ENCODE assay signal across 24 cellular contexts in the genomic region with DNA sequence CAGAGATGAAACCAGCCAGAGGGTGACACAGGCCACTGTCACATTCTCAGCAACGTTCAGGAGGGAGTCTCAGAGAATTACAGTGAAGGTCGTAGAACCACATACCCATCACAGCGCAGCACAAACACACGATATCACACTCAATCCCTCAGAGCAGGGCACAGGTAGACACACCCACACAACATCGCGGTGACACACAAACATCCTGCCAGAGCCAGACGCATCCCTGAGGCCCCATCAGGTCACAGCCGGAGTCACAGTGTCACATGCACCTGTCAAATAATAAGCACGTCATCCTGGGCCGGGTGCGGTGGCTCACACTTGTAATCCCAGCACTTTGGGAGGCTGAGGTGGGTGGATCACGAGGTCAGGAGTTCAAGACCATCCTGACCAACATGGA. TPM values are rescaled to one million over a fixed set of nuclear protein-coding genes. Genes with fewer than 3 reads are reported as not detected.
DNase-seq lines count a peak whose midpoint lies in the region; ATAC-seq, FAIRE-seq and TF ChIP-seq lines count a peak whose summit lies in the region.
"Had no signal": no experiment of that assay in that cellular context is flagged by ENCODE, and none has a peak within 500 bp of the region (broad histone marks: within the 10 kb centered on the region; RNA-seq: fewer than 3 reads in every experiment).

No MANE protein-coding gene starts in this region.

- intact Hi-C loops in activated T-helper 1 cell treated with anti-CD3 and anti-CD28 coated beads, Interleukin-12 subunit alpha, Interleukin-12 subunit beta, Interleukin-2, Interleukin-4 antibody, amounts not matched to agents 30 ng/mL and 10 ng/mL and 1 ng/mL, durations not matched to agents 14 hours and 24 hours and 36 hours (cut with micrococcal nuclease), result no loop called here
- intact Hi-C loops in ascending aorta (cut with DNase I), result no loop called here

- H3K4me1 Mint-ChIP-seq in CD4-positive, CD25-positive, alpha-beta regulatory T cell, result peaks cover 0 to 4% (median 1%) of the 10 kb centered on the region in 4 donors
- H3K4me1 Mint-ChIP-seq in activated T-helper 1 cell treated with anti-CD3 and anti-CD28 coated beads, Interleukin-12 subunit alpha, Interleukin-12 subunit beta, Interleukin-2, Interleukin-4 antibody, amounts not matched to agents 30 ng/mL and 10 ng/mL and 1 ng/mL, durations not matched to agents 14 hours and 24 hours and 36 hours (ENCODE audit: low read depth), result no peaks in the 10 kb centered on the region
- H3K4me1 Mint-ChIP-seq: activated B cell treated with CpG ODN at 0.5 μM for 24 hours, natural killer cell had no signal

- peaks cover 18% of the 10 kb centered on the region for H3K27me3 Mint-ChIP-seq in CD4-positive, CD25-positive, alpha-beta regulatory T cell
- peaks cover 6% of the 10 kb centered on the region for H3K27me3 Mint-ChIP-seq in activated T-helper 1 cell treated with anti-CD3 and anti-CD28 coated beads, Interleukin-12 subunit alpha, Interleukin-12 subunit beta, Interleukin-2, Interleukin-4 antibody, amounts not matched to agents 30 ng/mL and 10 ng/mL and 1 ng/mL, durations not matched to agents 14 hours and 24 hours and 36 hours (ENCODE audit: insufficient read depth)

- H3K36me3 Mint-ChIP-seq in CD4-positive, CD25-positive, alpha-beta regulatory T cell, result no peaks in the 10 kb centered on the region
- H3K36me3 Mint-ChIP-seq in activated T-helper 1 cell treated with anti-CD3 and anti-CD28 coated beads, Interleukin-12 subunit alpha, Interleukin-12 subunit beta, Interleukin-2, Interleukin-4 antibody, amounts not matched to agents 30 ng/mL and 10 ng/mL and 1 ng/mL, durations not matched to agents 14 hours and 24 hours and 36 hours (ENCODE audit: low read depth), result no peaks in the 10 kb centered on the region
- H3K36me3 Mint-ChIP-seq: activated naive CD4-positive, alpha-beta T cell treated with anti-CD3 and anti-CD28 coated beads, Interleukin-2, amount 50 U/mL, for 72 hours; natural killer cell had no signal

- FAIRE-seq in GM12891 (lab: Jason Lieb, UNC), result no peak
- FAIRE-seq: kidney, urothelium cell line had no signal

- no peaks in the 10 kb centered on the region for H3K27me3 ChIP-seq in CD4-positive, CD25-positive, alpha-beta regulatory T cell (ENCODE audit: control insufficient read depth, insufficient read depth, low read length)
- no peaks in the 10 kb centered on the region for H3K27me3 ChIP-seq in ascending aorta
- H3K27me3 ChIP-seq: hepatocyte had no signal

- peak in 2 of 3 donors; percentile 34 to 43 for DNase-seq in CD4-positive, CD25-positive, alpha-beta regulatory T cell
- DNase-seq in GM12891 (ENCODE audit: insufficient read length, low spot score), result peak; percentile 7
- peak; percentile 49 for DNase-seq in ecto neural progenitor cell (ENCODE audit: low spot score)
- no peak for DNase-seq in SHP77 treated with DMSO at 0.1 percent for 48 hours (lab: John Stamatoyannopoulos, UW)
- no peak for DNase-seq in activated T-helper 1 cell treated with anti-CD3 and anti-CD28 coated beads, Interleukin-12 subunit alpha, Interleukin-12 subunit beta, Interleukin-2, Interleukin-4 antibody, amounts not matched to agents 30 ng/mL and 10 ng/mL and 1 ng/mL, durations not matched to agents 14 hours and 24 hours and 36 hours (ENCODE audit: low spot score)
- DNase-seq in ascending aorta (ENCODE audit: low spot score in 2 of 2), result no peak
- DNase-seq: activated B cell treated with CpG ODN at 0.5 μM for 24 hours; COR-L47; EL; GOT3; kidney; mesenchymal stem cell; natural killer cell; NCI-H1436; NCI-H526; SHP77; stimulated activated CD4-positive, alpha-beta T cell treated with anti-CD3 and anti-CD28 coated beads, Interleukin-4, amount 100 ng/mL, for 1 hour had no signal

- TF ChIP-seq CTCF in ascending aorta (IDR thresholded peaks at IDR 0.05), result no peak

- no peak for TF ChIP-seq POLR2A in GM12891 (IDR thresholded peaks at IDR 0.05; ENCODE audit: low read depth, low read length)

- peak overlapping the region in 1 of 3 donors; percentile 64 for H3K27ac Mint-ChIP-seq in CD4-positive, CD25-positive, alpha-beta regulatory T cell
- H3K27ac Mint-ChIP-seq in activated T-helper 1 cell treated with anti-CD3 and anti-CD28 coated beads, Interleukin-12 subunit alpha, Interleukin-12 subunit beta, Interleukin-2, Interleukin-4 antibody, amounts not matched to agents 30 ng/mL and 10 ng/mL and 1 ng/mL, durations not matched to agents 14 hours and 24 hours and 36 hours, result no peak overlapping the region
- H3K27ac Mint-ChIP-seq: activated B cell treated with CpG ODN at 0.5 μM for 24 hours; activated naive CD4-positive, alpha-beta T cell treated with anti-CD3 and anti-CD28 coated beads, Interleukin-2, amount 50 U/mL, for 72 hours; natural killer cell had no signal

- no peaks in the 10 kb centered on the region for H3K4me1 ChIP-seq in CD4-positive, CD25-positive, alpha-beta regulatory T cell (ENCODE audit: control insufficient read depth, insufficient read depth, low read length, poor library complexity, severe bottlenecking)
- no peaks in the 10 kb centered on the region for H3K4me1 ChIP-seq in ascending aorta

- no peaks in the 10 kb centered on the region for H3K36me3 ChIP-seq in CD4-positive, CD25-positive, alpha-beta regulatory T cell (ENCODE audit: control insufficient read depth, insufficient read depth, low read length)
- H3K36me3 ChIP-seq in ascending aorta, result no peaks in the 10 kb centered on the region

- H3K4me3 ChIP-seq in CD4-positive, CD25-positive, alpha-beta regulatory T cell (ENCODE audit: low read depth, low read length), result no peak overlapping the region
- H3K4me3 ChIP-seq in ascending aorta, result no peak overlapping the region
- H3K4me3 ChIP-seq: hepatocyte had no signal

- H3K4me3 Mint-ChIP-seq in CD4-positive, CD25-positive, alpha-beta regulatory T cell, result peak overlapping the region in 1 of 4 donors; percentile 22
- no peak overlapping the region for H3K4me3 Mint-ChIP-seq in activated T-helper 1 cell treated with anti-CD3 and anti-CD28 coated beads, Interleukin-12 subunit alpha, Interleukin-12 subunit beta, Interleukin-2, Interleukin-4 antibody, amounts not matched to agents 30 ng/mL and 10 ng/mL and 1 ng/mL, durations not matched to agents 14 hours and 24 hours and 36 hours
- H3K4me3 Mint-ChIP-seq: activated B cell treated with CpG ODN at 0.5 μM for 24 hours, natural killer cell had no signal

- no peaks in the 10 kb centered on the region for H3K9me3 Mint-ChIP-seq in CD4-positive, CD25-positive, alpha-beta regulatory T cell
- H3K9me3 Mint-ChIP-seq in activated T-helper 1 cell treated with anti-CD3 and anti-CD28 coated beads, Interleukin-12 subunit alpha, Interleukin-12 subunit beta, Interleukin-2, Interleukin-4 antibody, amounts not matched to agents 30 ng/mL and 10 ng/mL and 1 ng/mL, durations not matched to agents 14 hours and 24 hours and 36 hours, result no peaks in the 10 kb centered on the region
- H3K9me3 Mint-ChIP-seq: activated B cell treated with CpG ODN at 0.5 μM for 24 hours; activated naive CD4-positive, alpha-beta T cell treated with anti-CD3 and anti-CD28 coated beads, Interleukin-2, amount 50 U/mL, for 72 hours; natural killer cell had no signal

- ATAC-seq in CD4-positive, CD25-positive, alpha-beta regulatory T cell (ENCODE audit: low read depth in 2 of 2), result peak; percentile 40 to 76
- ATAC-seq: natural killer cell had no signal

- no peak overlapping the region for H3K27ac ChIP-seq in CD4-positive, CD25-positive, alpha-beta regulatory T cell (ENCODE audit: insufficient read depth, low read length, poor library complexity, severe bottlenecking)
- no peak overlapping the region for H3K27ac ChIP-seq in ascending aorta
- H3K27ac ChIP-seq: hepatocyte had no signal

- H3K9me3 ChIP-seq in CD4-positive, CD25-positive, alpha-beta regulatory T cell (ENCODE audit: control insufficient read depth in 2 of 2, low read length in 2 of 2), result no peaks in the 10 kb centered on the region
- no peaks in the 10 kb centered on the region for H3K9me3 ChIP-seq in ascending aorta

TF ChIP-seq in GM12891, 5 proteins besides CTCF, POLR2A, EP300 and RAD21 (continues in another document):
- no peak for TF ChIP-seq SPI1 (IDR thresholded peaks at IDR 0.05; ENCODE audit: low read depth, low read length)

RNA-seq across cellular contexts. Expression of a gene that starts 17.5 kb away (rescaled TPM):
- not detected for total RNA-seq in CD4-positive, CD25-positive, alpha-beta regulatory T cell
- not detected for polyA plus RNA-seq in CD4-positive, CD25-positive, alpha-beta regulatory T cell
- 0.26 TPM for polyA plus RNA-seq in GM12891 (2012; ENCODE audit: low read depth, missing spikeins)
- total RNA-seq in activated T-helper 1 cell treated with anti-CD3 and anti-CD28 coated beads, Interleukin-12 subunit alpha, Interleukin-12 subunit beta, Interleukin-2, Interleukin-4 antibody, amounts not matched to agents 30 ng/mL and 10 ng/mL and 1 ng/mL, durations not matched to agents 14 hours and 24 hours and 36 hours, result 0.34 TPM in 1 of 2 replicates, not detected in the other
- total RNA-seq in ascending aorta, result not detected
- total RNA-seq: activated B cell treated with CpG ODN at 0.5 μM for 24 hours; activated naive CD4-positive, alpha-beta T cell treated with anti-CD3 and anti-CD28 coated beads, Interleukin-2, amount 50 U/mL, for 72 hours; M059J; natural killer cell; posterior vena cava; skeletal muscle tissue; T-helper 1 cell treated with Interleukin-12 subunit alpha and Interleukin-12 subunit beta and Interleukin-4 antibody, amounts not matched to agents 30 ng/mL and 1 ng/mL, for 36 hours had no signal

RNA-seq across cellular contexts. Expression of a gene that starts 28.0 kb away (rescaled TPM):
- total RNA-seq in CD4-positive, CD25-positive, alpha-beta regulatory T cell, result 244 TPM
- polyA plus RNA-seq in CD4-positive, CD25-positive, alpha-beta regulatory T cell, result 10 to 100 TPM; 29.0 to 38.0 (median 31.5) TPM
- polyA plus RNA-seq in GM12891 (2012; ENCODE audit: low read depth, missing spikeins), result 168 TPM
- total RNA-seq in activated T-helper 1 cell treated with anti-CD3 and anti-CD28 coated beads, Interleukin-12 subunit alpha, Interleukin-12 subunit beta, Interleukin-2, Interleukin-4 antibody, amounts not matched to agents 30 ng/mL and 10 ng/mL and 1 ng/mL, durations not matched to agents 14 hours and 24 hours and 36 hours, result 322 and 334 TPM in 2 replicates
- 208 TPM for total RNA-seq in ascending aorta

RNA-seq across cellular contexts. Expression of a gene that starts 28.5 kb away (rescaled TPM):
- not detected for total RNA-seq in CD4-positive, CD25-positive, alpha-beta regulatory T cell
- polyA plus RNA-seq in CD4-positive, CD25-positive, alpha-beta regulatory T cell, result not detected
- 0.23 TPM for polyA plus RNA-seq in GM12891 (2012; ENCODE audit: low read depth, missing spikeins)
- total RNA-seq in activated T-helper 1 cell treated with anti-CD3 and anti-CD28 coated beads, Interleukin-12 subunit alpha, Interleukin-12 subunit beta, Interleukin-2, Interleukin-4 antibody, amounts not matched to agents 30 ng/mL and 10 ng/mL and 1 ng/mL, durations not matched to agents 14 hours and 24 hours and 36 hours, result not detected in 2 replicates
- not detected for total RNA-seq in ascending aorta
- total RNA-seq: natural killer cell; skeletal muscle tissue; T-helper 1 cell treated with Interleukin-12 subunit alpha and Interleukin-12 subunit beta and Interleukin-4 antibody, amounts not matched to agents 30 ng/mL and 1 ng/mL, for 36 hours had no signal

RNA-seq across cellular contexts. Expression of a gene that starts 42.2 kb away (rescaled TPM):
- total RNA-seq in CD4-positive, CD25-positive, alpha-beta regulatory T cell, result 12.2 TPM
- 1 to 10 TPM; 1.3 to 2.9 (median 2.6) TPM for polyA plus RNA-seq in CD4-positive, CD25-positive, alpha-beta regulatory T cell
- 6.6 TPM for polyA plus RNA-seq in GM12891 (2012; ENCODE audit: low read depth, missing spikeins)
- total RNA-seq in activated T-helper 1 cell treated with anti-CD3 and anti-CD28 coated beads, Interleukin-12 subunit alpha, Interleukin-12 subunit beta, Interleukin-2, Interleukin-4 antibody, amounts not matched to agents 30 ng/mL and 10 ng/mL and 1 ng/mL, durations not matched to agents 14 hours and 24 hours and 36 hours, result 19.9 and 23.1 TPM in 2 replicates
- 7.6 TPM for total RNA-seq in ascending aorta

RNA-seq across cellular contexts. Expression of a gene that starts 44.3 kb away (rescaled TPM):
- total RNA-seq in CD4-positive, CD25-positive, alpha-beta regulatory T cell, result not detected
- polyA plus RNA-seq in CD4-positive, CD25-positive, alpha-beta regulatory T cell, result not detected
- not detected for polyA plus RNA-seq in GM12891 (2012; ENCODE audit: low read depth, missing spikeins)
- not detected in 2 replicates for total RNA-seq in activated T-helper 1 cell treated with anti-CD3 and anti-CD28 coated beads, Interleukin-12 subunit alpha, Interleukin-12 subunit beta, Interleukin-2, Interleukin-4 antibody, amounts not matched to agents 30 ng/mL and 10 ng/mL and 1 ng/mL, durations not matched to agents 14 hours and 24 hours and 36 hours
- 63.2 TPM for total RNA-seq in ascending aorta
- total RNA-seq: activated naive CD4-positive, alpha-beta T cell treated with anti-CD3 and anti-CD28 coated beads, Interleukin-2, amount 50 U/mL, for 72 hours; skeletal muscle tissue; T-helper 1 cell treated with Interleukin-12 subunit alpha and Interleukin-12 subunit beta and Interleukin-4 antibody, amounts not matched to agents 30 ng/mL and 1 ng/mL, for 36 hours had no signal

Comparison
In these comparisons a context has a peak if more than half of its experiments do, and no peak if none do; other contexts are left out.
1. DNase-seq: peak in CD4-positive, CD25-positive, alpha-beta regulatory T cell (2 of 3), GM12891 (single experiment) and ecto neural progenitor cell (single experiment); none in SHP77 treated with DMSO at 0.1 percent for 48 hours (single experiment), activated T-helper 1 cell treated with anti-CD3 and anti-CD28 coated beads, Interleukin-12 subunit alpha, Interleukin-12 subunit beta, Interleukin-2, Interleukin-4 antibody, amounts not matched to agents 30 ng/mL and 10 ng/mL and 1 ng/mL, durations not matched to agents 14 hours and 24 hours and 36 hours (single experiment) and ascending aorta (0 of 2).